Comparison of ENCODE assay signal across 8 cellular contexts in genomic region chr10:29841724-29842649, GRCh38.
DNase-seq lines count a peak whose midpoint lies in the region; ATAC-seq lines count a peak whose summit lies in the region.

No MANE protein-coding gene starts in this region.

- peak overlapping the region; percentile 50 for H3K4me2 ChIP-seq in BLaER1

- no peak overlapping the region for H3K27ac ChIP-seq in BLaER1

- H3K9me3 ChIP-seq in BLaER1 = peaks cover 9% of the 10 kb centered on the region

- H3K4me3 ChIP-seq in BLaER1 = no peak overlapping the region

- no peaks in the 10 kb centered on the region for H4K20me1 ChIP-seq in BLaER1

- no peaks in the 10 kb centered on the region for H3K27me3 ChIP-seq in BLaER1

- H3K9me3 Mint-ChIP-seq in T-helper 2 cell treated with Interferon-gamma antibody and Interleukin-4, amounts not matched to agents 5 μg/mL and 100 μg/mL, for 36 hours = no peaks in the 10 kb centered on the region
- H3K9me3 Mint-ChIP-seq in stimulated activated naive CD8-positive, alpha-beta T cell treated with anti-CD3 and anti-CD28 coated beads, Interleukin-15, amount 100 ng/mL, for 72 hours = peaks cover 7 to 9% of the 10 kb centered on the region in 2 donors

- peaks cover 15% of the 10 kb centered on the region for H3K4me1 ChIP-seq in BLaER1

- H3K36me3 ChIP-seq in BLaER1 = no peaks in the 10 kb centered on the region

- H3K27me3 Mint-ChIP-seq in T-helper 2 cell treated with Interferon-gamma antibody and Interleukin-4, amounts not matched to agents 5 μg/mL and 100 μg/mL, for 36 hours (ENCODE audit: low read depth) = peaks cover 10% of the 10 kb centered on the region
- H3K27me3 Mint-ChIP-seq in stimulated activated naive CD8-positive, alpha-beta T cell treated with anti-CD3 and anti-CD28 coated beads, Interleukin-15, amount 100 ng/mL, for 72 hours = peaks cover 21% of the 10 kb centered on the region

- no peaks in the 10 kb centered on the region for H3K4me1 Mint-ChIP-seq in T-helper 2 cell treated with Interferon-gamma antibody and Interleukin-4, amounts not matched to agents 5 μg/mL and 100 μg/mL, for 36 hours (ENCODE audit: low read depth)
- no peaks in the 10 kb centered on the region for H3K4me1 Mint-ChIP-seq in stimulated activated naive CD8-positive, alpha-beta T cell treated with anti-CD3 and anti-CD28 coated beads, Interleukin-15, amount 100 ng/mL, for 72 hours

- H3K36me3 Mint-ChIP-seq in T-helper 2 cell treated with Interferon-gamma antibody and Interleukin-4, amounts not matched to agents 5 μg/mL and 100 μg/mL, for 36 hours (ENCODE audit: low read depth) = no peaks in the 10 kb centered on the region

- H3K4me3 Mint-ChIP-seq in T-helper 2 cell treated with Interferon-gamma antibody and Interleukin-4, amounts not matched to agents 5 μg/mL and 100 μg/mL, for 36 hours = no peak overlapping the region
- no peak overlapping the region for H3K4me3 Mint-ChIP-seq in stimulated activated naive CD8-positive, alpha-beta T cell treated with anti-CD3 and anti-CD28 coated beads, Interleukin-15, amount 100 ng/mL, for 72 hours

- DNase-seq in NCI-H2029 (lab: John Stamatoyannopoulos, UW) = peak; percentile 84
- DNase-seq in dermis microvascular lymphatic vessel endothelial cell (ENCODE audit: low read depth in 2 of 2) = peak; percentile 50 to 80
- DNase-seq in mucosa of gallbladder (ENCODE audit: low spot score) = peak; percentile 65
- no peak for DNase-seq in T-helper 2 cell treated with Interferon-gamma antibody and Interleukin-4, amounts not matched to agents 5 μg/mL and 100 μg/mL, for 36 hours (ENCODE audit: low spot score)
- DNase-seq in stimulated activated naive CD8-positive, alpha-beta T cell treated with anti-CD3 and anti-CD28 coated beads, Interleukin-15, amount 100 ng/mL, for 72 hours = no peak
- no peak for DNase-seq in KBM-7
- no peak for DNase-seq in T-helper 2 cell

- in situ Hi-C loops in KBM-7 (cut with MboI; ENCODE audit: low pct_unique_long_range_greater_than_20kb, low sequenced_read_pairs) = no loop called here

- no peak overlapping the region for H3K9ac ChIP-seq in BLaER1

- ATAC-seq in stimulated activated naive CD8-positive, alpha-beta T cell treated with anti-CD3 and anti-CD28 coated beads, Interleukin-15, amount 100 ng/mL, for 72 hours = no peak

- H3K27ac Mint-ChIP-seq in T-helper 2 cell treated with Interferon-gamma antibody and Interleukin-4, amounts not matched to agents 5 μg/mL and 100 μg/mL, for 36 hours = no peak overlapping the region
- H3K27ac Mint-ChIP-seq in stimulated activated naive CD8-positive, alpha-beta T cell treated with anti-CD3 and anti-CD28 coated beads, Interleukin-15, amount 100 ng/mL, for 72 hours = no peak overlapping the region

Comparison
In these comparisons a context has a peak if more than half of its experiments do, and no peak if none do; other contexts are left out.
1. DNase-seq: peak in NCI-H2029 (single experiment), dermis microvascular lymphatic vessel endothelial cell (2 of 2) and mucosa of gallbladder (single experiment); none in T-helper 2 cell treated with Interferon-gamma antibody and Interleukin-4, amounts not matched to agents 5 μg/mL and 100 μg/mL, for 36 hours (single experiment), stimulated activated naive CD8-positive, alpha-beta T cell treated with anti-CD3 and anti-CD28 coated beads, Interleukin-15, amount 100 ng/mL, for 72 hours (0 of 2), KBM-7 (single experiment) and T-helper 2 cell (0 of 5).